ENCODE assay signal across 8 cellular contexts in the genomic region with DNA sequence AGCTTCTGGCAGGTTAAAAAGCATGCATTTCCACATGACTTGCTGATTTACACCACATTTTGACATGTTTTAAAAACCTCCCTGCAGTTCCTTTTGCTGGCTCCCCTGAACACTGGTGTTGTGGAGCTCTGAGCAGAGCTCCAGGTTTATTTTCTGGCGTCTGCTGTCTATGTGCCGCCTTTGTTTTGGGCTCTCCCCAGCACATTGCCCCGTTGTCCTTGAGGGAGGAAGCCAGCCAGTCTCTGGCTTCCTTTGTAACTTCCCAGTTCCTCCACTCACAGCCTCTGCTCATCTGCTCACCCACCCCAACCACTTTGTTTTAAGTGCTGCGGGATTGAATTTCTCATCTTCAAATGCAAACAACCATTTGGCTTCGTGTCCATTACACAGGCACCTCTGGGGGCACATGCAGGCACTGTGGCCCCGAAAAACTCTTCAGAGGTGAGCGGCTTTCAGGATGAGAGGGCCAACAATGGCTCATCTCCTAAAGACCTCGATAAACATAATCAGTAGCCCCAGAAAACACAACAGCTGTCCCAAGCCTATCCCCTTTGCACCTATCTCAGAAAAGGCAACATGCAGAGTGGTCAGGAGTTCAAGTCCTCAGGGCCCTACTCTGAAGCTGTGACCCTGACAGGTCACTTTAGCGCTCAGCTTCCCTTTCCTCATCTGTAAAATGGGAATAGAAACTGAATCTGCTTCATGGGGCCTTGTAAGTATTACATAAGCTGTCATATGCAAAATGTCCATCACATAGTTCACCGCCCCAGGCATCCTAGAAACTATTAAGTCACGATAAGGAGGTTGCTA. TPM values are rescaled to one million over a fixed set of nuclear protein-coding genes. Genes with fewer than 3 reads are reported as not detected.
DNase-seq lines count a peak whose midpoint lies in the region; ATAC-seq lines count a peak whose summit lies in the region.

No MANE protein-coding gene starts in this region.

- no peaks in the 10 kb centered on the region for H3K9me3 Mint-ChIP-seq in activated naive CD8-positive, alpha-beta T cell (ENCODE audit: low read depth)

- peak overlapping the region; percentile 67 for H3K4me3 Mint-ChIP-seq in activated naive CD8-positive, alpha-beta T cell

- H3K36me3 Mint-ChIP-seq in activated naive CD8-positive, alpha-beta T cell: no peaks in the 10 kb centered on the region

- intact Hi-C loops in left ventricle myocardium superior (cut with micrococcal nuclease) (no loop called here), posterior cingulate gyrus (cut with DNase I) (loop anchor here (5.0 to 10.0 kb wide), 4 partner anchors 50 to 280 kb away; partner anchors contain the start of gene LYSMD4)

- peak overlapping the region; percentile 31 for H3K27ac Mint-ChIP-seq in activated naive CD8-positive, alpha-beta T cell

- H3K4me1 Mint-ChIP-seq in activated naive CD8-positive, alpha-beta T cell (ENCODE audit: low read depth): peaks cover 46% of the 10 kb centered on the region

- ATAC-seq in HG02759 (IDR thresholded peaks at IDR 0.05; ENCODE audit: unreplicated experiment) (peak; percentile 25), left ventricle myocardium superior (peak; percentile 34)

- peak; percentile 6 for DNase-seq in stimulated activated CD4-positive, alpha-beta T cell treated with anti-CD3 and anti-CD28 coated beads, Interleukin-15, amount 100 ng/mL, for 24 hours
- no peak for DNase-seq in stimulated activated CD4-positive, alpha-beta T cell treated with anti-CD3 and anti-CD28 coated beads, Interleukin-4, amount 100 ng/mL, for 24 hours
- DNase-seq in NCI-H146 (lab: John Stamatoyannopoulos, UW) (peak; percentile 32), left ventricle myocardium superior (peak; percentile 38), posterior cingulate gyrus (peak in 8 of 10 donors; percentile 18 to 91 (median 44))
- no peak for DNase-seq in stimulated activated CD4-positive, alpha-beta T cell treated with anti-CD3 and anti-CD28 coated beads, Interleukin-12 subunit alpha, Interleukin-12 subunit beta, amount 100 ng/mL, for 4 hours

- no peaks in the 10 kb centered on the region for H3K27me3 Mint-ChIP-seq in activated naive CD8-positive, alpha-beta T cell

RNA-seq across cellular contexts. Expression of gene MEF2A, which starts 1.4 kb away (rescaled TPM):
- 160 TPM for total RNA-seq in left ventricle myocardium superior

Comparison
In these comparisons a context has a peak if more than half of its experiments do, and no peak if none do; other contexts are left out.
1. DNase-seq: peak in stimulated activated CD4-positive, alpha-beta T cell treated with anti-CD3 and anti-CD28 coated beads, Interleukin-15, amount 100 ng/mL, for 24 hours (single experiment), NCI-H146 (single experiment), left ventricle myocardium superior (single experiment) and posterior cingulate gyrus (8 of 10); none in stimulated activated CD4-positive, alpha-beta T cell treated with anti-CD3 and anti-CD28 coated beads, Interleukin-4, amount 100 ng/mL, for 24 hours (single experiment) and stimulated activated CD4-positive, alpha-beta T cell treated with anti-CD3 and anti-CD28 coated beads, Interleukin-12 subunit alpha, Interleukin-12 subunit beta, amount 100 ng/mL, for 4 hours (single experiment).